ENCODE assay signal across 7 cellular contexts in the genomic region with DNA sequence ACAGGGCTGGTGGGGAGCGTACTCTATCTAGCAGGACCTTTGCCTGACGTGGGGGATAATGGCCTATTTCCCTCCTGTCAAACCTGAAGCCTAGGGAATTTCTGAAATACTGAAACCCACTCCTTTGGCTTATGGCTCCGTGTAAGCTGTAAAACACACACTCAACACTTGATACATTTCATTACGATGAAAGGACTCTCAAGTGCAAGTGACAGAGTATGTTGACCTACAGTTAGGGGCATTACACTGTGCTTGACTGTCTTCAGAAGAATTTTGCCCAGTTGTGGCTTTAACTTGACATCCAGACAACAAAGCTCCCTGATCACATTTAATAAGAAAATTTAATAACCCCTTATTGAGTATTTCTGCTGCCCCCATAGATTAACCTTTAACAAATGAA.
"Had no signal": no experiment of that assay in that cellular context is flagged by ENCODE, and none has a peak within 500 bp of the region (broad histone marks: within the 10 kb centered on the region; RNA-seq: fewer than 3 reads in every experiment).

No MANE protein-coding gene starts in this region.

- H3K36me3 ChIP-seq: HAP-1 had no signal

- H3K9me3 ChIP-seq: HAP-1 had no signal

- H3K27ac ChIP-seq: GM23248 had no signal

- DNase-seq: GM23248, GOT3, H7, HFFc6, KG1 had no signal

- ATAC-seq: HCT116 had no signal

- H3K4me1 ChIP-seq: HAP-1 had no signal

- H3K4me3 ChIP-seq: GM23248, HAP-1 had no signal
